ENCODE assay signal across 8 cellular contexts in genomic region chr11:44899959-44900358, GRCh38. TPM values are rescaled to one million over a fixed set of nuclear protein-coding genes. Genes with fewer than 3 reads are reported as not detected.
DNase-seq lines count a peak whose midpoint lies in the region; ATAC-seq and TF ChIP-seq lines count a peak whose summit lies in the region.

No MANE protein-coding gene starts in this region.

- no peak overlapping the region for H3K4me3 Mint-ChIP-seq in immature natural killer cell

- peaks cover 9 to 20% (median 10%) of the 10 kb centered on the region in 3 donors for H3K27me3 Mint-ChIP-seq in immature natural killer cell (ENCODE audit: low read depth in 3 of 3)

- DNase-seq in DND-41, result peak; percentile 43
- peak in 56 of 76 experiments; percentile 3 to 73 (median 33) for DNase-seq in HUDEP-2 (lab: John Stamatoyannopoulos, UW; ENCODE audit: unreplicated experiment in 76 of 76)
- DNase-seq in activated T-cell treated with anti-CD3 and anti-CD28 coated beads, Interleukin-2, amount 50 U/mL, for 1 hour, result peak; percentile 35
- peak in 2 of 3 donors; percentile 18 to 23 for DNase-seq in immature natural killer cell
- DNase-seq in gastrocnemius medialis, result no peak
- no peak for DNase-seq in COR-L47 (lab: John Stamatoyannopoulos, UW)

- no peaks in the 10 kb centered on the region for H3K36me3 Mint-ChIP-seq in immature natural killer cell

- H3K4me2 ChIP-seq in DND-41 (ENCODE audit: insufficient read depth, low read length), result no peak overlapping the region

- H3K9ac ChIP-seq in DND-41 (ENCODE audit: low read depth, low read length), result no peak overlapping the region

- H3K9me3 Mint-ChIP-seq in immature natural killer cell, result no peaks in the 10 kb centered on the region

- in situ Hi-C loops in gastrocnemius medialis (cut with MboI; ENCODE audit: low sequenced_read_pairs in 4 of 4), result loop anchor here in 2 of 4 donors (10.0 to 25.0 kb wide), 3 partner anchors 175 to 437 kb away; partner anchors contain the start of gene TSPAN18 (in 2 of the 2)

- peak overlapping the region in 1 of 6 donors; percentile 65 for H3K27ac Mint-ChIP-seq in immature natural killer cell

- H3K9me3 ChIP-seq in DND-41 (ENCODE audit: insufficient read depth, low read length, severe bottlenecking), result no peaks in the 10 kb centered on the region
- no peaks in the 10 kb centered on the region for H3K9me3 ChIP-seq in gastrocnemius medialis

- H4K20me1 ChIP-seq in DND-41 (ENCODE audit: insufficient read depth, low read length), result no peaks in the 10 kb centered on the region; the same call in 1 of the 2 replicates

- H3K36me3 ChIP-seq in DND-41 (ENCODE audit: insufficient read depth, low read length) (no peaks in the 10 kb centered on the region), gastrocnemius medialis (no peaks in the 10 kb centered on the region)

- intact Hi-C loops in gastrocnemius medialis (cut with DNase I; ENCODE audit: low total_unique reads), result no loop called here

- H3K4me3 ChIP-seq in DND-41 (ENCODE audit: low read depth in 1 of 2, low read length in 2 of 2) (no peak overlapping the region), gastrocnemius medialis (no peak overlapping the region)

- H3K4me1 Mint-ChIP-seq in immature natural killer cell, result no peaks in the 10 kb centered on the region

- ATAC-seq in DND-41 (ENCODE audit: insufficient read depth, low read depth) (peak; percentile 76), GM21381 (IDR thresholded peaks at IDR 0.05; ENCODE audit: unreplicated experiment) (no peak), gastrocnemius medialis (no peak), HG03354 (IDR thresholded peaks at IDR 0.05; ENCODE audit: poor library complexity, severe bottlenecking, unreplicated experiment) (no peak)

- H3K27me3 ChIP-seq in DND-41 (ENCODE audit: insufficient read depth, low read length, poor library complexity), result no peaks in the 10 kb centered on the region
- H3K27me3 ChIP-seq in gastrocnemius medialis, result no peaks in the 10 kb centered on the region

- no peaks in the 10 kb centered on the region for H3K79me2 ChIP-seq in DND-41 (ENCODE audit: insufficient read depth, low read length)

- H3K4me1 ChIP-seq in DND-41 (ENCODE audit: insufficient read depth, low read length) (no peaks in the 10 kb centered on the region), gastrocnemius medialis (no peaks in the 10 kb centered on the region)

- no peak overlapping the region for H2AFZ ChIP-seq in DND-41 (ENCODE audit: low read depth, low read length)

- TF ChIP-seq POLR2A in gastrocnemius medialis (IDR thresholded peaks at IDR 0.05), result no peak

- no peak overlapping the region for H3K27ac ChIP-seq in DND-41 (ENCODE audit: low read length)
- H3K27ac ChIP-seq in gastrocnemius medialis, result no peak overlapping the region

- TF ChIP-seq CTCF in DND-41 (IDR thresholded peaks at IDR 0.05; ENCODE audit: borderline replicate concordance, extremely low read depth, low read length, poor library complexity, severe bottlenecking) (no peak), gastrocnemius medialis (IDR thresholded peaks at IDR 0.05 in 4 of 5, conservative IDR thresholded peaks at IDR 0.05 in 1 of 5) (no peak)

RNA-seq across cellular contexts. Expression of gene TP53I11, which starts 50.7 kb away (rescaled TPM):
- 10 to 100 TPM in 1 of 3 donors, 1 to 10 TPM in 2; 5.0 to 13.6 (median 6.4) TPM for polyA plus RNA-seq in immature natural killer cell
- 10 to 100 TPM in 3 of 4 donors, 1 to 10 TPM in 1; 5.4 to 17.2 (median 12.8) TPM for total RNA-seq in gastrocnemius medialis

Comparison
In these comparisons a context has a peak if more than half of its experiments do, and no peak if none do; other contexts are left out.
1. DNase-seq: peak in DND-41 (single experiment), HUDEP-2 (56 of 76), activated T-cell treated with anti-CD3 and anti-CD28 coated beads, Interleukin-2, amount 50 U/mL, for 1 hour (single experiment) and immature natural killer cell (2 of 3); none in gastrocnemius medialis (0 of 2) and COR-L47 (single experiment).